In genomic region chr5:1261643-1262042, GRCh38 we compare ENCODE assay signal across 11 cellular contexts. TPM values are rescaled to one million over a fixed set of nuclear protein-coding genes. Genes with fewer than 3 reads are reported as not detected.
"Had no signal": no experiment of that assay in that cellular context is flagged by ENCODE, and none has a peak within 500 bp of the region (broad histone marks: within the 10 kb centered on the region; RNA-seq: fewer than 3 reads in every experiment).

No MANE protein-coding gene starts in this region.

- H3K9me3 ChIP-seq: HAP-1 had no signal

- H3K4me3 Mint-ChIP-seq: GM23338, H9, HFFc6 had no signal

- DNase-seq: GOT3, H7, H9, HCEC 1CT, HFFc6 had no signal

- ATAC-seq: GM23338, HCT116 had no signal

- H3K4me1 ChIP-seq: HAP-1 had no signal

- H3K4me3 ChIP-seq: GM23248, GM23338, HAP-1 had no signal

- H3K27ac Mint-ChIP-seq: GM23338, H9, HFFc6 had no signal

- H3K27ac ChIP-seq: GM23248 had no signal

- H3K4me1 Mint-ChIP-seq: GM23338, H9 had no signal

RNA-seq across cellular contexts. Expression of gene TERT, which starts 33.2 kb away (rescaled TPM):
- total RNA-seq: GM23248 had no signal
- polyA plus RNA-seq: GM23248 had no signal

RNA-seq across cellular contexts. Expression of gene SLC6A18, which starts 36.5 kb away (rescaled TPM):
- total RNA-seq: GM23248, GM23338, H1, H4, H7, H9, HFFc6 had no signal
- polyA plus RNA-seq: GM23248, GM23338, H1 had no signal
